Comparison of ENCODE assay signal across 18 cellular contexts in genomic region chr22:31839986-31840385, GRCh38.
DNase-seq lines count a peak whose midpoint lies in the region; ATAC-seq lines count a peak whose summit lies in the region.
"Had no signal": no experiment of that assay in that cellular context is flagged by ENCODE, and none has a peak within 500 bp of the region (broad histone marks: within the 10 kb centered on the region; RNA-seq: fewer than 3 reads in every experiment).

No MANE protein-coding gene starts in this region.

- H3K27me3 Mint-ChIP-seq in T-helper 17 cell = no peaks in the 10 kb centered on the region
- no peaks in the 10 kb centered on the region for H3K27me3 Mint-ChIP-seq in effector memory CD8-positive, alpha-beta T cell
- H3K27me3 Mint-ChIP-seq in stimulated activated memory B cell treated with anti-CD40 and anti-IgM and Interleukin-4, amounts not matched to agents 10 μg/mL and 1 μg/mL and 100 μg/mL, for 72 hours = no peaks in the 10 kb centered on the region
- H3K27me3 Mint-ChIP-seq: CD4-positive, CD25-positive, alpha-beta regulatory T cell; CD8-positive, alpha-beta memory T cell had no signal

- no peak overlapping the region for H3K4me3 Mint-ChIP-seq in T-helper 17 cell
- no peak overlapping the region for H3K4me3 Mint-ChIP-seq in effector memory CD8-positive, alpha-beta T cell
- no peak overlapping the region for H3K4me3 Mint-ChIP-seq in stimulated activated memory B cell treated with anti-CD40 and anti-IgM and Interleukin-4, amounts not matched to agents 10 μg/mL and 1 μg/mL and 100 μg/mL, for 72 hours
- H3K4me3 Mint-ChIP-seq: CD4-positive, CD25-positive, alpha-beta regulatory T cell; CD8-positive, alpha-beta memory T cell; H9 had no signal

- H3K4me3 ChIP-seq in BLaER1 treated with 17β-estradiol and CSF1 and Interleukin-3, amounts not matched to agents 10 nM and 100 nM = no peak overlapping the region

- peaks cover 0 to 22% (median 15%) of the 10 kb centered on the region in 10 experiments; a peak in 14 of 20 replicates for H3K4me1 ChIP-seq in BLaER1 treated with 17β-estradiol and CSF1 and Interleukin-3, amounts not matched to agents 10 nM and 100 nM

- H3K27me3 ChIP-seq in BLaER1 treated with 17β-estradiol and CSF1 and Interleukin-3, amounts not matched to agents 10 nM and 100 nM = no peaks in the 10 kb centered on the region

- no peaks in the 10 kb centered on the region for H3K4me1 Mint-ChIP-seq in T-helper 17 cell
- H3K4me1 Mint-ChIP-seq in effector memory CD8-positive, alpha-beta T cell (ENCODE audit: low read depth in 2 of 2) = no peaks in the 10 kb centered on the region
- peaks cover 26% of the 10 kb centered on the region for H3K4me1 Mint-ChIP-seq in stimulated activated memory B cell treated with anti-CD40 and anti-IgM and Interleukin-4, amounts not matched to agents 10 μg/mL and 1 μg/mL and 100 μg/mL, for 72 hours
- H3K4me1 Mint-ChIP-seq: CD8-positive, alpha-beta memory T cell; H9 had no signal

- intact Hi-C loops in sciatic nerve (cut with DNase I) = no loop called here
- intact Hi-C loops in left cardiac atrium (cut with DNase I) = no loop called here

- no peak overlapping the region for H3K9ac ChIP-seq in BLaER1 treated with 17β-estradiol and CSF1 and Interleukin-3, amounts not matched to agents 10 nM and 100 nM

- no peak for DNase-seq in T-helper 17 cell
- no peak for DNase-seq in effector memory CD8-positive, alpha-beta T cell
- DNase-seq in sciatic nerve (ENCODE audit: low spot score) = no peak
- no peak for DNase-seq in medulla oblongata (ENCODE audit: extremely low spot score)
- DNase-seq in left cardiac atrium = no peak
- no peak for DNase-seq in OCI-M2 (lab: John Stamatoyannopoulos, UW; ENCODE audit: unreplicated experiment)
- DNase-seq: 8988T; CD4-positive, CD25-positive, alpha-beta regulatory T cell; CD8-positive, alpha-beta memory T cell; COR-L47; DMS 273 treated with DMSO at 0.1 percent for 48 hours; DMS53; DND-41; H9; IMR-90 had no signal

- no peaks in the 10 kb centered on the region for H3K9me3 Mint-ChIP-seq in effector memory CD8-positive, alpha-beta T cell
- no peaks in the 10 kb centered on the region for H3K9me3 Mint-ChIP-seq in stimulated activated memory B cell treated with anti-CD40 and anti-IgM and Interleukin-4, amounts not matched to agents 10 μg/mL and 1 μg/mL and 100 μg/mL, for 72 hours
- H3K9me3 Mint-ChIP-seq: CD4-positive, CD25-positive, alpha-beta regulatory T cell; CD8-positive, alpha-beta memory T cell; H9 had no signal

- H3K27ac ChIP-seq in BLaER1 treated with 17β-estradiol and CSF1 and Interleukin-3, amounts not matched to agents 10 nM and 100 nM = no peak overlapping the region
- H3K27ac ChIP-seq: HL-60 had no signal

- H4K20me1 ChIP-seq in BLaER1 treated with 17β-estradiol and CSF1 and Interleukin-3, amounts not matched to agents 10 nM and 100 nM = peaks cover 0 to 3% (median 0%) of the 10 kb centered on the region in 11 experiments; a peak in 1 of 22 replicates

- H3K36me3 ChIP-seq in BLaER1 treated with 17β-estradiol and CSF1 and Interleukin-3, amounts not matched to agents 10 nM and 100 nM = peaks cover 90 to 100% (median 99%) of the 10 kb centered on the region in 11 experiments

- H3K9me3 ChIP-seq in BLaER1 treated with 17β-estradiol and CSF1 and Interleukin-3, amounts not matched to agents 10 nM and 100 nM (replicated peaks in 1 of 11) = no peaks in the 10 kb centered on the region
- H3K9me3 ChIP-seq in T-helper 17 cell (ENCODE audit: control insufficient read depth, low read length, poor library complexity, severe bottlenecking) = no peaks in the 10 kb centered on the region

- peaks cover 13% of the 10 kb centered on the region for H3K36me3 Mint-ChIP-seq in T-helper 17 cell (ENCODE audit: low read depth)
- H3K36me3 Mint-ChIP-seq in effector memory CD8-positive, alpha-beta T cell (ENCODE audit: insufficient read depth) = peaks cover 45% of the 10 kb centered on the region
- H3K36me3 Mint-ChIP-seq in stimulated activated memory B cell treated with anti-CD40 and anti-IgM and Interleukin-4, amounts not matched to agents 10 μg/mL and 1 μg/mL and 100 μg/mL, for 72 hours = peaks cover 67% of the 10 kb centered on the region

- peak overlapping the region in 7 of 11 experiments; percentile 18 to 78 (median 48); a peak in 6 of 22 replicates for H3K4me2 ChIP-seq in BLaER1 treated with 17β-estradiol and CSF1 and Interleukin-3, amounts not matched to agents 10 nM and 100 nM

- H3K27ac Mint-ChIP-seq in T-helper 17 cell = peak overlapping the region; percentile 82
- peak overlapping the region; percentile 6 to 8 for H3K27ac Mint-ChIP-seq in effector memory CD8-positive, alpha-beta T cell
- H3K27ac Mint-ChIP-seq in stimulated activated memory B cell treated with anti-CD40 and anti-IgM and Interleukin-4, amounts not matched to agents 10 μg/mL and 1 μg/mL and 100 μg/mL, for 72 hours = peak overlapping the region; percentile 69
- H3K27ac Mint-ChIP-seq: H9 had no signal

- ATAC-seq in T-helper 17 cell = no peak
- no peak for ATAC-seq in effector memory CD8-positive, alpha-beta T cell (replicated peaks)
- ATAC-seq in stimulated activated memory B cell treated with anti-CD40 and anti-IgM and Interleukin-4, amounts not matched to agents 10 μg/mL and 1 μg/mL and 100 μg/mL, for 72 hours = no peak
- no peak for ATAC-seq in sciatic nerve
- no peak for ATAC-seq in left cardiac atrium

Comparison
In these comparisons a context has a peak if more than half of its experiments do, and no peak if none do; other contexts are left out.
1. H3K27ac Mint-ChIP-seq: peak in every context shown above with its lines; median percentile 82 in T-helper 17 cell; 69 in stimulated activated memory B cell treated with anti-CD40 and anti-IgM and Interleukin-4, amounts not matched to agents 10 μg/mL and 1 μg/mL and 100 μg/mL, for 72 hours; 7 in effector memory CD8-positive, alpha-beta T cell.